Comparison of ENCODE assay signal across 10 cellular contexts in genomic region chr16:17836868-17837602, GRCh38.
DNase-seq lines count a peak whose midpoint lies in the region; ATAC-seq, FAIRE-seq and TF ChIP-seq lines count a peak whose summit lies in the region.
"Had no signal": no experiment of that assay in that cellular context is flagged by ENCODE, and none has a peak within 500 bp of the region (broad histone marks: within the 10 kb centered on the region; RNA-seq: fewer than 3 reads in every experiment).

No MANE protein-coding gene starts in this region.

- no peaks in the 10 kb centered on the region for H3K9me3 ChIP-seq in aorta (ENCODE audit: control insufficient read depth, low read length)

- no peaks in the 10 kb centered on the region for H3K36me3 ChIP-seq in aorta (ENCODE audit: control insufficient read depth in 1 of 2, insufficient read depth in 2 of 2, low read length in 1 of 2)

- H3K4me1 ChIP-seq in aorta (ENCODE audit: control insufficient read depth in 1 of 2, insufficient read depth in 2 of 2, low read length in 2 of 2): no peaks in the 10 kb centered on the region
- H3K4me1 ChIP-seq: parathyroid adenoma had no signal

- no peak for TF ChIP-seq CTCF in retinal pigment epithelial cell (conservative IDR thresholded peaks at IDR 0.05; ENCODE audit: low read depth, low read length)

- no peak for FAIRE-seq in GM12892 (lab: Jason Lieb, UNC)

- DNase-seq in GOT3 (lab: John Stamatoyannopoulos, UW) (peak; percentile 28), NOMO-1 treated with dmso at 0.1 percent for 144 hours (lab: John Stamatoyannopoulos, UW; ENCODE audit: unreplicated experiment) (peak; percentile 42), epithelial cell of prostate (ENCODE audit: low read depth, low spot score) (peak; percentile 93), retinal pigment epithelial cell (ENCODE audit: low read depth) (peak; percentile 83), aorta (no peak), GM12892 (ENCODE audit: insufficient read length) (no peak), Ammon's horn (ENCODE audit: low spot score) (no peak)
- DNase-seq: cerebellar nuclear complex had no signal

- no peaks in the 10 kb centered on the region for H3K27me3 ChIP-seq in aorta (ENCODE audit: control insufficient read depth in 1 of 2, insufficient read depth in 2 of 2, low read length in 1 of 2)

- H3K27ac ChIP-seq in epithelial cell of prostate (peak overlapping the region; percentile 30), aorta (ENCODE audit: low read depth in 1 of 2, low read length in 2 of 2) (no peak overlapping the region)
- H3K27ac ChIP-seq: parathyroid adenoma had no signal

- 60 to 63% methylated on average over 12 of the region's 12 CpGs for WGBS in aorta, 2 donors

- intact Hi-C loops in aorta (cut with DNase I): no loop called here

- no peak for TF ChIP-seq POLR2A in GM18505 (IDR thresholded peaks at IDR 0.05; ENCODE audit: borderline replicate concordance, extremely low read depth, insufficient read depth, insufficient read length)
- no peak for TF ChIP-seq POLR2A in GM12892 (IDR thresholded peaks at IDR 0.05; ENCODE audit: low read depth, low read length)

- no peak for ATAC-seq in aorta (ENCODE audit: low FRiP score)
- ATAC-seq in GM18505 (IDR thresholded peaks at IDR 0.05; ENCODE audit: unreplicated experiment): no peak

- no peak overlapping the region for H3K4me3 ChIP-seq in retinal pigment epithelial cell (ENCODE audit: low read length)
- no peak overlapping the region for H3K4me3 ChIP-seq in aorta (ENCODE audit: low read length in 2 of 2)

Comparison
In these comparisons a context has a peak if more than half of its experiments do, and no peak if none do; other contexts are left out.
1. DNase-seq: peak in GOT3 (single experiment), NOMO-1 treated with dmso at 0.1 percent for 144 hours (single experiment), epithelial cell of prostate (single experiment) and retinal pigment epithelial cell (single experiment); none in aorta (0 of 2), GM12892 (single experiment) and Ammon's horn (single experiment).